Comparison of ENCODE assay signal across 8 cellular contexts in the genomic region with DNA sequence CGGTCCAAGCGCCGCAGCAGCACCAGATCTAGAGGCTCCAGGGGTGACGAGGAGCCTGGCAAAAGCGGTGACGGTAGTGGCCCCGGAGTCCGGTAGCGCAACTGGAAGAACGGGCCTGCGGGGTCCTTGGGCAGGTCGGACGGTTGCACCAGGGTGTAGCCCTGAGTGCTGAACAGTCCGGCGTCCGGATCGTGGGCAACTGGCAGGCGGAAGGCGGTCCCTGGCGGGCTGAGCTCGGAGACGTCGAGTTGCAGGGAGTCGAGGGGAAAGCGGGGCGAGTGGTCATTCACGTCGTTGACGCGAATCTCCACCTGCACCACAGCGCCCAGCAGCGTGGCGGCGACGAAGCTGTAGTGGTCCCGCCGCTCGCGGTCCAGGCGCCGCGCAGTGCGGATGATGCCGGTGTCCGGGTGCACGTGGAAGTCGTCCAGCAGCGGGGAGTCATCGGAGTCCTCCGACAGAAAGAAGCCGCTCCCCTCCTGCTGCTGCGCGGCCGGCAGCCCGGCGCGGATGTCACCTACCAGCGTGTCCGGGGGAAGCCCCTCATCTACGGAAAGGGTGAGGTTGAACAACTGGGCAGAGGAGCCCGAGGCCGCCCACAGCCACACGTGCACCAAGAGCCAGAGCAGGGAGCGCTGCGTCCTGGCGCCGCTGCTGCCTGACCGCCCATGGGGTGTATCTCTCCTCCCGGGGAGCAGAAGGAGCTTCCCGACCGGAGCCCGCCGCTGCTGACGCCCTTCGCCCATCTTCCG. TPM values are rescaled to one million over a fixed set of nuclear protein-coding genes. Genes with fewer than 3 reads are reported as not detected.
A peak's percentile ranks its signal among the peaks of the same experiment; 100 is the strongest.
DNase-seq lines count a peak whose midpoint lies in the region; ATAC-seq, FAIRE-seq and TF ChIP-seq lines count a peak whose summit lies in the region.

No MANE protein-coding gene starts in this region.

- H3K9me3 Mint-ChIP-seq in T-cell = no peaks in the 10 kb centered on the region

- ATAC-seq in GM18520 (IDR thresholded peaks at IDR 0.05; ENCODE audit: unreplicated experiment) = peak; percentile 51
- ATAC-seq in T-cell (replicated peaks in 1 of 4) = peak in 3 of 4 experiments; percentile 28 to 41 (median 29)
- ATAC-seq in gastroesophageal sphincter = peak; percentile 15
- peak in 2 of 4 donors; percentile 29 to 42 for ATAC-seq in psoas muscle
- no peak for ATAC-seq in GM21360 (IDR thresholded peaks at IDR 0.05; ENCODE audit: unreplicated experiment)

- no peaks in the 10 kb centered on the region for H3K36me3 Mint-ChIP-seq in T-cell

- H3K36me3 ChIP-seq in HAP-1 (replicated peaks) (no peaks in the 10 kb centered on the region), gastroesophageal sphincter (no peaks in the 10 kb centered on the region), psoas muscle (ENCODE audit: insufficient read depth in 1 of 2, low read depth in 1 of 2) (no peaks in the 10 kb centered on the region)

- CTCF ChIA-PET in T-cell (lab: Charles Lee) = no interaction called here

- H3K4me3 ChIP-seq in HAP-1 = peak overlapping the region; percentile 31
- H3K4me3 ChIP-seq in gastroesophageal sphincter = peak overlapping the region; percentile 8 to 53
- peak overlapping the region; percentile 49 for H3K4me3 ChIP-seq in psoas muscle

- DNase-seq in HAP-1 (ENCODE audit: low spot score in 2 of 2) (no peak), T-cell (no peak), psoas muscle (peak; percentile 41 to 53), SKM-1 treated with dmso at 0.1 percent for 144 hours (lab: John Stamatoyannopoulos, UW; ENCODE audit: unreplicated experiment) (no peak), urothelium cell line (ENCODE audit: low spot score) (no peak)

- intact Hi-C loops in psoas muscle (cut with DNase I) = no loop called here

- in situ Hi-C loops in HAP-1 (cut with MboI; ENCODE audit: low sequenced_read_pairs) = no loop called here

- POLR2A ChIA-PET in T-cell (lab: Charles Lee) = no interaction called here

- H3K27ac Mint-ChIP-seq in T-cell = no peak overlapping the region

- WGBS in gastroesophageal sphincter (ENCODE audit: low coverage in 1 of 2), 2 donors = no CpG with 5 or more reads among the region's 76 CpGs
- WGBS in psoas muscle, 3 donors = 0 to 1% (median 1%) methylated on average over 62 to 76 of the region's 76 CpGs

- TF ChIP-seq CTCF in gastroesophageal sphincter (IDR thresholded peaks at IDR 0.05) (no peak), psoas muscle (IDR thresholded peaks at IDR 0.05) (no peak)

- no peaks in the 10 kb centered on the region for H3K27me3 ChIP-seq in HAP-1 (ENCODE audit: low read depth)
- H3K27me3 ChIP-seq in gastroesophageal sphincter = peaks cover 52% of the 10 kb centered on the region
- H3K27me3 ChIP-seq in psoas muscle (ENCODE audit: insufficient read depth in 3 of 3, low read length in 2 of 3) = peaks cover 9 to 55% (median 15%) of the 10 kb centered on the region in 3 donors

- no peak for TF ChIP-seq POLR2A in gastroesophageal sphincter (IDR thresholded peaks at IDR 0.05)

- H3K9me3 ChIP-seq in HAP-1 (no peaks in the 10 kb centered on the region), gastroesophageal sphincter (no peaks in the 10 kb centered on the region), psoas muscle (no peaks in the 10 kb centered on the region)

- H3K4me1 ChIP-seq in HAP-1 (no peaks in the 10 kb centered on the region; the same call in 1 of the 2 replicates), gastroesophageal sphincter (peaks cover 0 to 28% (median 20%) of the 10 kb centered on the region in 3 donors), psoas muscle (no peaks in the 10 kb centered on the region)

- FAIRE-seq in urothelium cell line (lab: Jason Lieb, UNC) = no peak

- peaks cover 12 to 19% (median 14%) of the 10 kb centered on the region in 3 donors for H3K4me1 Mint-ChIP-seq in T-cell

- no peak for TF ChIP-seq EP300 in gastroesophageal sphincter (IDR thresholded peaks at IDR 0.05)

- peak overlapping the region in 2 of 4 donors; percentile 43 to 49 for H3K27ac ChIP-seq in gastroesophageal sphincter
- H3K27ac ChIP-seq in psoas muscle = no peak overlapping the region

- H3K4me3 Mint-ChIP-seq in T-cell = peak overlapping the region; percentile 65 to 77 (median 66)

- peaks cover 49 to 73% of the 10 kb centered on the region in 2 donors for H3K27me3 Mint-ChIP-seq in T-cell

RNA-seq across cellular contexts. Expression of a gene that starts 0.8 kb away (rescaled TPM):
- total RNA-seq in T-cell (under 1 TPM in 3 of 5 donors, not detected in 2; 0.09 to 0.44 (median 0.13) TPM), gastroesophageal sphincter (1 to 10 TPM; 2.3 to 5.0 (median 3.2) TPM), psoas muscle (under 1 TPM; 0.15 to 0.84 (median 0.19) TPM)
- under 1 TPM in 2 of 3 donors, not detected in 1; 0.01 to 0.03 TPM for polyA plus RNA-seq in psoas muscle

RNA-seq across cellular contexts. Expression of a gene that starts 59.4 kb away (rescaled TPM):
- 10 to 100 TPM; 58.7 to 77.4 (median 62.7) TPM for total RNA-seq in T-cell
- 10 to 100 TPM; 41.4 to 54.0 (median 45.7) TPM for total RNA-seq in gastroesophageal sphincter
- total RNA-seq in psoas muscle = 10 to 100 TPM; 37.9 to 45.8 (median 44.3) TPM
- 10 to 100 TPM; 34.5 to 52.4 (median 36.4) TPM for polyA plus RNA-seq in psoas muscle

Comparison
In these comparisons a context has a peak if more than half of its experiments do, and no peak if none do; other contexts are left out.
1. DNase-seq: peak in psoas muscle (2 of 2); none in HAP-1 (0 of 2), T-cell (0 of 34), SKM-1 treated with dmso at 0.1 percent for 144 hours (single experiment) and urothelium cell line (single experiment).
2. Peak in every context shown above with its lines, with median percentiles within 50 percentile points of each other: H3K4me3 ChIP-seq.